Comparison of ENCODE assay signal across 1 cellular context in the genomic region with DNA sequence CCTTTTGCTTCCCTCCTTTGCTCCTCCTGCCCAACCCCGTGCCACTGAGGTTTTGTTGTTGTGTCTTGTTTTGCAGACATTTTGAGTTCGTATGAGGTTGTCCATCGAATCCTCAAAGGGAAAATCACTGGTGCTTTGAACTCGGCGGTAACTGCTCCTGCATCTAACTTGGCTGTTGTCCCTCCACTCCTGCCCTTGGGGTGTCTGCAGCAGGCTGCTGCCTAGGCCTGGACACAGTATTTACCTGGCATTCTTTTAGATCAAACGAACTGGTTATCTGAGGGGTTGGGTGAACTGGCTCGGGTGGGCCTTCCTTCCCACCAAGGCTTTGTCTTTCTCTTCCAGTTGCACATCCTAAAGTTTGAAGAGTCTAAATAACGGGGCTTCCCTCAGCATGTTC.
TF ChIP-seq lines count a peak whose summit lies in the region.

No MANE protein-coding gene starts in this region.

TF ChIP-seq in HepG2, 621 proteins besides CTCF, POLR2A, EP300 and RAD21:
- TF ChIP-seq, protein P1, sequence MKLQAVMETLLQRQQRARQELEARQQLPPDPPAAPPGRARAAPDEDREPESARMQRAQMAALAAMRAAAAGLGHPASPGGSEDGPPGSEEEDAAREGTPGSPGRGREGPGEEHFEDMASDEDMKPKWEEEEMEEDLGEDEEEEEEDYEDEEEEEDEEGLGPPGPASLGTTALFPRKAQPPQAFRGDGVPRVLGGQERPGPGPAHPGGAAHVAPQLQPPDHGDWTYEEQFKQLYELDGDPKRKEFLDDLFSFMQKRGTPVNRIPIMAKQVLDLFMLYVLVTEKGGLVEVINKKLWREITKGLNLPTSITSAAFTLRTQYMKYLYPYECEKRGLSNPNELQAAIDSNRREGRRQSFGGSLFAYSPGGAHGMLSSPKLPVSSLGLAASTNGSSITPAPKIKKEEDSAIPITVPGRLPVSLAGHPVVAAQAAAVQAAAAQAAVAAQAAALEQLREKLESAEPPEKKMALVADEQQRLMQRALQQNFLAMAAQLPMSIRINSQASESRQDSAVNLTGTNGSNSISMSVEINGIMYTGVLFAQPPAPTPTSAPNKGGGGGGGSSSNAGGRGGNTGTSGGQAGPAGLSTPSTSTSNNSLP (IDR thresholded peaks at IDR 0.05; ENCODE audit: low read depth, low read length), result no peak
- TF ChIP-seq, protein P2, sequence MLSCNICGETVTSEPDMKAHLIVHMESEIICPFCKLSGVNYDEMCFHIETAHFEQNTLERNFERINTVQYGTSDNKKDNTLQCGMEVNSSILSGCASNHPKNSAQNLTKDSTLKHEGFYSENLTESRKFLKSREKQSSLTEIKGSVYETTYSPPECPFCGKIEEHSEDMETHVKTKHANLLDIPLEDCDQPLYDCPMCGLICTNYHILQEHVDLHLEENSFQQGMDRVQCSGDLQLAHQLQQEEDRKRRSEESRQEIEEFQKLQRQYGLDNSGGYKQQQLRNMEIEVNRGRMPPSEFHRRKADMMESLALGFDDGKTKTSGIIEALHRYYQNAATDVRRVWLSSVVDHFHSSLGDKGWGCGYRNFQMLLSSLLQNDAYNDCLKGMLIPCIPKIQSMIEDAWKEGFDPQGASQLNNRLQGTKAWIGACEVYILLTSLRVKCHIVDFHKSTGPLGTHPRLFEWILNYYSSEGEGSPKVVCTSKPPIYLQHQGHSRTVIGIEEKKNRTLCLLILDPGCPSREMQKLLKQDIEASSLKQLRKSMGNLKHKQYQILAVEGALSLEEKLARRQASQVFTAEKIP (CRISPR knock-in tag; IDR thresholded peaks at IDR 0.05; ENCODE audit: borderline replicate concordance), result no peak
- TF ChIP-seq ZNF34 (CRISPR knock-in tag; IDR thresholded peaks at IDR 0.05; ENCODE audit: borderline replicate concordance) (no peak), YEATS2 (CRISPR knock-in tag; IDR thresholded peaks at IDR 0.05; ENCODE audit: borderline replicate concordance) (no peak), E2F5 (CRISPR knock-in tag; conservative IDR thresholded peaks at IDR 0.05) (no peak), ZNF251 (CRISPR knock-in tag; IDR thresholded peaks at IDR 0.05) (no peak), HDAC1 (CRISPR knock-in tag; IDR thresholded peaks at IDR 0.05) (0 out of 2 replicates have a peak, but pooled peaks have one; percentile 0), ZNF10 (CRISPR knock-in tag; IDR thresholded peaks at IDR 0.05; ENCODE audit: borderline replicate concordance, low read depth) (no peak)
